22 cellular contexts compared by ENCODE assay signal in the genomic region with DNA sequence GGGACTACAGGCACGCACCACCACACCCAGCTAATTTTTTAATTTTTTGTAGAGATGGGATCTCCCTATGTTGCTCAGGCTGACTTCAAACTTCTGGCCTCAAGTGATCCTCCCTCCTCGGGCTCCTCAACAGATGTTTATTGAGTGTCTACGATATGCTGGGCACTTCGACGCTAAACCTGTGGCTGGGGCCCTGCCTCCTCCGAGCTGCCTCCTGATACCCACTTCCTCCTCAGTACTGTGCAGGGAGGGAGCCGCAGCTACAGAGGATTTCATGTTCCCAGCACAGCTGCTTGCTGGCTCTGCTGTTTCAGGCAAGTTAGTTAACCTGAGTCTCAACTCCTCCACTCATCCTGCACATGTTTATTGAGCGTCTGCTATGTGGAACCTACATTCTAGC. TPM values are rescaled to one million over a fixed set of nuclear protein-coding genes. Genes with fewer than 3 reads are reported as not detected.
"Had no signal": no experiment of that assay in that cellular context is flagged by ENCODE, and none has a peak within 500 bp of the region (broad histone marks: within the 10 kb centered on the region; RNA-seq: fewer than 3 reads in every experiment).

No MANE protein-coding gene starts in this region.

- H3K27ac ChIP-seq: lower lobe of right lung, right lobe of liver, stomach, testis, uterus had no signal

- H3K27me3 ChIP-seq: right lobe of liver, stomach, testis, uterus had no signal

- H3K27me3 Mint-ChIP-seq: activated CD4-positive, alpha-beta T cell treated with anti-CD3 and anti-CD28 coated beads for 36 hours had no signal

- H3K4me3 Mint-ChIP-seq: activated B cell treated with CpG ODN at 0.5 μM for 24 hours; activated CD4-positive, alpha-beta T cell treated with anti-CD3 and anti-CD28 coated beads for 36 hours; activated T-cell treated with anti-CD3 and anti-CD28 coated beads, Interleukin-2, amount 50 U/mL, for 4 hours; naive B cell; stimulated activated memory B cell treated with anti-CD40 and anti-IgM and Interleukin-4, amounts not matched to agents 10 μg/mL and 1 μg/mL and 100 μg/mL, for 72 hours had no signal

- H3K4me3 ChIP-seq: lower lobe of right lung, right lobe of liver, stomach, testis, uterus had no signal

- ATAC-seq: activated CD4-positive, alpha-beta T cell treated with anti-CD3 and anti-CD28 coated beads for 36 hours; activated T-cell treated with anti-CD3 and anti-CD28 coated beads, Interleukin-2, amount 50 U/mL, for 4 hours; left colon; lower lobe of right lung; right lobe of liver; stimulated activated memory B cell treated with anti-CD40 and anti-IgM and Interleukin-4, amounts not matched to agents 10 μg/mL and 1 μg/mL and 100 μg/mL, for 72 hours had no signal

- H3K36me3 Mint-ChIP-seq: naive B cell; stimulated activated memory B cell treated with anti-CD40 and anti-IgM and Interleukin-4, amounts not matched to agents 10 μg/mL and 1 μg/mL and 100 μg/mL, for 72 hours had no signal

- H3K36me3 ChIP-seq: lower lobe of right lung, right lobe of liver, stomach, uterus had no signal

- H3K27ac Mint-ChIP-seq: activated B cell treated with CpG ODN at 0.5 μM for 24 hours; activated CD4-positive, alpha-beta T cell treated with anti-CD3 and anti-CD28 coated beads for 36 hours; activated T-helper 2 cell treated with anti-CD3 and anti-CD28 coated beads, Interferon-gamma antibody, Interleukin-2, Interleukin-4, amounts not matched to agents 10 μg/mL and 5 μg/mL and 100 μg/mL, durations not matched to agents 14 hours and 24 hours and 36 hours; naive B cell; stimulated activated memory B cell treated with anti-CD40 and anti-IgM and Interleukin-4, amounts not matched to agents 10 μg/mL and 1 μg/mL and 100 μg/mL, for 72 hours had no signal

- H3K4me1 Mint-ChIP-seq: activated B cell treated with CpG ODN at 0.5 μM for 24 hours; activated CD4-positive, alpha-beta T cell treated with anti-CD3 and anti-CD28 coated beads for 36 hours; naive B cell; stimulated activated memory B cell treated with anti-CD40 and anti-IgM and Interleukin-4, amounts not matched to agents 10 μg/mL and 1 μg/mL and 100 μg/mL, for 72 hours had no signal

- H3K9me3 Mint-ChIP-seq: activated B cell treated with CpG ODN at 0.5 μM for 24 hours; activated T-cell treated with anti-CD3 and anti-CD28 coated beads, Interleukin-2, amount 50 U/mL, for 4 hours; activated T-helper 2 cell treated with anti-CD3 and anti-CD28 coated beads, Interferon-gamma antibody, Interleukin-2, Interleukin-4, amounts not matched to agents 10 μg/mL and 5 μg/mL and 100 μg/mL, durations not matched to agents 14 hours and 24 hours and 36 hours; naive B cell; stimulated activated memory B cell treated with anti-CD40 and anti-IgM and Interleukin-4, amounts not matched to agents 10 μg/mL and 1 μg/mL and 100 μg/mL, for 72 hours had no signal

- DNase-seq: activated B cell treated with CpG ODN at 0.5 μM for 24 hours; activated CD4-positive, alpha-beta T cell treated with anti-CD3 and anti-CD28 coated beads for 36 hours; activated CD4-positive, alpha-beta T cell treated with anti-CD3 and anti-CD28 coated beads, Interleukin-2, amount 50 U/mL, for 4 hours; activated CD8-positive, alpha-beta memory T cell treated with anti-CD3 and anti-CD28 coated beads, Interleukin-2, amount 50 U/mL, for 48 hours; activated naive CD4-positive, alpha-beta T cell; activated T-cell treated with anti-CD3 and anti-CD28 coated beads, Interleukin-2, amount 50 U/mL, for 4 hours; effector CD4-positive, alpha-beta T cell; foreskin fibroblast; left colon; lower lobe of right lung; mesendoderm; naive B cell; right lobe of liver; small intestine; stimulated activated CD4-positive, alpha-beta T cell treated with anti-CD3 and anti-CD28 coated beads, Interleukin-15, amount 100 ng/mL, for 24 hours; stomach; T-helper 9 cell; testis; trophoblast cell; uterus had no signal

- H3K4me1 ChIP-seq: lower lobe of right lung, right lobe of liver, stomach, uterus had no signal

- H3K9me3 ChIP-seq: lower lobe of right lung, right lobe of liver, stomach, testis, uterus had no signal

RNA-seq across cellular contexts. Expression of gene AIF1L, which starts 9.6 kb away (rescaled TPM):
- total RNA-seq: activated B cell treated with CpG ODN at 0.5 μM for 24 hours had no signal
